Comparison of ENCODE assay signal across 13 cellular contexts in the genomic region with DNA sequence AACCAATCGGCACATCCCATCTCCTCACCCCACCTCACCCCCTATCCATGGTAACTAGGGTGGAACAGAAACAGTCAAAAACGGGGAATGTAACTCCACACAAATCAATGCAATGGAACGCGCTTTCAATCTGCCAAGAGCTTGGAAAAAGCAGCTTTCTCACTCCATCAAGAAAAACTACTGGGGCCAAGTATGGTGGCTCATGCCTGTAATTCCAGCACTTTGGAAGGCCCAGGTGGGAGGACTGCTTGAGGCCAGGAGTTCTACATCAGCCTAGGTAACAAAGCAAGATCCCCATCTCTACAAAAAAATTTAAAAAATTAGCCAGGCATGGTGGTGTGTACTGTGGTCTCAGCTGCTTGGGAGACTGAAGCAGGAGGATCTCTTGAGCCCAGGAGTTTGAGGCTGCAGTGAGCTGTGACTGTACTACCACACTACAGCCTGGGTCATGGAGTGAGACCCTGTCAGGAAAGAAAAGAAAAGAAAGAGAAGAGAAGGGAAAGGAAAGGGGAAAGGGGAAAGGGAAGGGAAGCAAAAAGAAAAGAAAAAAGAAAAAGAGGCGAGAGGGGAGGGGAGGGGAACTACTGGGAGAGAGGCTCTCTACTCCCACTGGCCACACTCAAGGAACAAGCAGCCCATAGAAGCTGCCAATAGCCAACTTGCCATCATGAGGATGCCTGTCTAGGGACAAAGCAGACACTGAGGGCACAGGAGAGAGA. TPM values are rescaled to one million over a fixed set of nuclear protein-coding genes. Genes with fewer than 3 reads are reported as not detected.
DNase-seq lines count a peak whose midpoint lies in the region; ATAC-seq, FAIRE-seq and TF ChIP-seq lines count a peak whose summit lies in the region.
"Had no signal": no experiment of that assay in that cellular context is flagged by ENCODE, and none has a peak within 500 bp of the region (broad histone marks: within the 10 kb centered on the region; RNA-seq: fewer than 3 reads in every experiment).

No MANE protein-coding gene starts in this region.

- H4K20me1 ChIP-seq in GM12878 (ENCODE audit: control insufficient read depth, insufficient read depth): no peaks in the 10 kb centered on the region; the same call in none of the 2 replicates

- in situ Hi-C loops in GM12878 (cut with MboI): loop anchor here (10.0 kb wide), 1 partner anchor 249 kb away; no protein-coding TSS in a partner anchor

- H3K27ac Mint-ChIP-seq in CD14-positive monocyte (peak overlapping the region; percentile 58 to 82 (median 73)), osteocyte (ENCODE audit: unreplicated experiment) (peak overlapping the region; percentile 96)

- H3K27ac ChIP-seq in HEK293 (ENCODE audit: extremely low read depth, low read depth, low read length) (no peak overlapping the region), GM12878 (ENCODE audit: control insufficient read depth, insufficient read depth) (peak overlapping the region; percentile 74)

- no peak overlapping the region for H3K4me3 Mint-ChIP-seq in CD14-positive monocyte
- no peak overlapping the region for H3K4me3 Mint-ChIP-seq in osteocyte (ENCODE audit: unreplicated experiment)

- DNase-seq in CD14-positive monocyte (ENCODE audit: low spot score) (no peak), GM12878 (ENCODE audit: low read depth, low spot score) (no peak), osteocyte (ENCODE audit: extremely low spot score, unreplicated experiment) (no peak), dermis blood vessel endothelial cell (no peak), NCI-H1417 (lab: John Stamatoyannopoulos, UW) (no peak), NCI-H69 (lab: John Stamatoyannopoulos, UW) (no peak)
- DNase-seq: brain microvascular endothelial cell, kidney, NCI-H2227 treated with DMSO at 0.1 percent for 48 hours had no signal

- BruUV-seq in GM12878 (replicated peaks; lab: Mats Ljungman, UMichigan): no TSS peak

- no peak for TF ChIP-seq POLR2A in GM12878 (IDR thresholded peaks at IDR 0.05; ENCODE audit: low read depth, low read length)

- no peak for FAIRE-seq in GM12878 (lab: Jason Lieb, UNC)
- FAIRE-seq: G401.6, kidney had no signal

- ATAC-seq in GM12878 (no peak), HG03565 (IDR thresholded peaks at IDR 0.05; ENCODE audit: unreplicated experiment) (no peak)

- H3K4me2 ChIP-seq in GM12878 (ENCODE audit: control insufficient read depth, insufficient read depth): peak overlapping the region; percentile 81

- RAD21 ChIA-PET in GM12878 (lab: Charles Lee; ENCODE audit: unreplicated experiment): interaction anchor here (0.6 to 2.4 kb wide), 8 partner anchors 34 to 72 kb away, joined by 3 to 16 read pairs (median 4); partner anchors contain the start of gene ARHGAP17

- no peak overlapping the region for H2AFZ ChIP-seq in GM12878 (ENCODE audit: control insufficient read depth, low read depth, low read length)

- WGBS in GM12878 (ENCODE audit: insufficient coverage, insufficient replicate concordance, low lambda C conversion rate, missing lambda C conversion rate): 95% methylated on average over 5 of the region's 5 CpGs

- H3K9me3 Mint-ChIP-seq in CD14-positive monocyte (no peaks in the 10 kb centered on the region), osteocyte (ENCODE audit: unreplicated experiment) (no peaks in the 10 kb centered on the region)

- H3K4me3 ChIP-seq in HEK293 (ENCODE audit: low read depth, low read length): no peak overlapping the region
- H3K4me3 ChIP-seq in GM12878: peak overlapping the region; percentile 22; the same call in 1 of the 2 replicates
- H3K4me3 ChIP-seq: SK-N-MC had no signal

- TF ChIP-seq RAD21 in GM12878 (IDR thresholded peaks at IDR 0.05; ENCODE audit: insufficient read depth, low read depth, low read length): no peak

- TF ChIP-seq EP300 in GM12878 (IDR thresholded peaks at IDR 0.05; ENCODE audit: borderline replicate concordance in 1 of 2, control insufficient read depth in 1 of 2, low read depth in 2 of 2, low read length in 2 of 2): no peak

- peaks cover 0 to 48% of the 10 kb centered on the region in 2 experiments; a peak in 2 of 3 replicates for H3K36me3 ChIP-seq in HEK293 (ENCODE audit: control insufficient read depth in 2 of 2, insufficient read depth in 1 of 2, low read length in 2 of 2)
- peaks cover 34 to 55% of the 10 kb centered on the region in 2 experiments for H3K36me3 ChIP-seq in GM12878 (ENCODE audit: control insufficient read depth in 2 of 2, insufficient read depth in 2 of 2, low read length in 1 of 2)

- SMC1A ChIA-PET in GM12878 (lab: Charles Lee; ENCODE audit: uncharacterized antibody, unreplicated experiment): interaction anchor here (0.6 to 3.5 kb wide), 24 partner anchors 10 to 249 kb away, joined by 3 to 22 read pairs (median 5); partner anchors contain the start of genes ARHGAP17 and LCMT1

- TF ChIP-seq CTCF in CD14-positive monocyte (IDR thresholded peaks at IDR 0.05): no peak
- no peak for TF ChIP-seq CTCF in HEK293 (tag by site-specific recombination; IDR thresholded peaks at IDR 0.05)
- TF ChIP-seq CTCF in GM12878 (IDR thresholded peaks at IDR 0.05 in 2 of 3, conservative IDR thresholded peaks at IDR 0.05 in 1 of 3; ENCODE audit: control insufficient read depth in 2 of 3, extremely low read depth in 1 of 3, insufficient read depth in 1 of 3, low read depth in 3 of 3, low read length in 3 of 3): no peak
- no peak for TF ChIP-seq CTCF in osteocyte (IDR thresholded peaks at IDR 0.05)

- peaks cover 90% of the 10 kb centered on the region for H3K79me2 ChIP-seq in GM12878 (ENCODE audit: control insufficient read depth, insufficient read depth, low read length)

- H3K27me3 ChIP-seq in GM12878 (replicated peaks in 1 of 2; ENCODE audit: control insufficient read depth in 2 of 2, insufficient read depth in 2 of 2, low read length in 1 of 2): no peaks in the 10 kb centered on the region
- H3K27me3 ChIP-seq: brain microvascular endothelial cell had no signal

- intact Hi-C loops in CD14-positive monocyte (cut with micrococcal nuclease): no loop called here
- intact Hi-C loops in GM12878 (cut with micrococcal nuclease; ENCODE audit: unreplicated experiment): loop anchor here (5.0 kb wide), 1 partner anchor 66 kb away; no protein-coding TSS in a partner anchor

- H3K4me1 Mint-ChIP-seq in CD14-positive monocyte (peaks cover 33% of the 10 kb centered on the region), osteocyte (ENCODE audit: unreplicated experiment) (peaks cover 60% of the 10 kb centered on the region)

- CTCF ChIA-PET in HEK293 (lab: Yijun Ruan, JAX): interaction anchor here (0.6 kb wide), 1 partner anchor 194 kb away, joined by 3 read pairs; no protein-coding TSS in a partner anchor
- CTCF ChIA-PET in GM12878 (lab: Yijun Ruan, JAX): interaction anchor here (0.6 to 1.8 kb wide), 6 partner anchors 11 to 250 kb away, joined by 3 to 5 read pairs (median 4); no protein-coding TSS in a partner anchor

- POLR2A ChIA-PET in HEK293 (lab: Yijun Ruan, JAX): no interaction called here
- POLR2A ChIA-PET in GM12878 (lab: Charles Lee): interaction anchor here (0.7 to 2.1 kb wide), 11 partner anchors 13 to 433 kb away, joined by 3 to 10 read pairs (median 4); partner anchors contain the start of gene ARHGAP17

- no peaks in the 10 kb centered on the region for H3K27me3 Mint-ChIP-seq in CD14-positive monocyte (ENCODE audit: low read depth in 3 of 3)
- no peaks in the 10 kb centered on the region for H3K27me3 Mint-ChIP-seq in osteocyte (ENCODE audit: unreplicated experiment)

- H3K9me3 ChIP-seq in HEK293 (ENCODE audit: control insufficient read depth, insufficient read depth, low read depth, low read length) (no peaks in the 10 kb centered on the region), GM12878 (replicated peaks; ENCODE audit: control insufficient read depth, insufficient read depth, low read length) (no peaks in the 10 kb centered on the region)

- H3K9ac ChIP-seq in GM12878 (ENCODE audit: control insufficient read depth, insufficient read depth, low read length): no peak overlapping the region; the same call in 1 of the 2 replicates

- H3K4me1 ChIP-seq in HEK293 (ENCODE audit: control insufficient read depth, insufficient read depth, low read length) (0 out of 2 replicates have a peak, but pooled peaks cover 6% of the 10 kb centered on the region), GM12878 (ENCODE audit: control insufficient read depth, insufficient read depth, low read length) (peaks cover 83% of the 10 kb centered on the region)

- H3K36me3 Mint-ChIP-seq in CD14-positive monocyte: peaks cover 64 to 71% of the 10 kb centered on the region in 2 donors
- H3K36me3 Mint-ChIP-seq in osteocyte (ENCODE audit: unreplicated experiment): peaks cover 40% of the 10 kb centered on the region

TF ChIP-seq in HEK293, 187 proteins besides CTCF, POLR2A, EP300 and RAD21 (continues in another document):
- TF ChIP-seq ZBTB1 (tag by site-specific recombination; IDR thresholded peaks at IDR 0.05) (no peak), PRDM1 (tag by site-specific recombination; IDR thresholded peaks at IDR 0.05) (peak; percentile 96), GLI4 (tag by site-specific recombination; IDR thresholded peaks at IDR 0.05) (no peak), SP7 (tag by site-specific recombination; IDR thresholded peaks at IDR 0.05) (no peak)

TF ChIP-seq in GM12878, 131 proteins besides CTCF, POLR2A, EP300 and RAD21 (continues in another document):
- TF ChIP-seq SPI1 (IDR thresholded peaks at IDR 0.05; ENCODE audit: borderline replicate concordance, insufficient read depth, low read depth, low read length) (no peak), MEF2A (IDR thresholded peaks at IDR 0.05; ENCODE audit: insufficient read depth, low read depth, low read length) (no peak), SMC3 (IDR thresholded peaks at IDR 0.05; ENCODE audit: borderline replicate concordance, low read length) (no peak)

RNA-seq across cellular contexts. Expression of gene ARHGAP17, which starts 38.9 kb away (rescaled TPM):
- 10 to 100 TPM; 26.5 to 38.4 TPM for polyA plus RNA-seq in CD14-positive monocyte
- 627 and 659 TPM in 2 replicates for total RNA-seq in GM12878 (2013; cell fraction: nucleolus; rRNA removed)
- total RNA-seq in GM12878 (2014; rRNA removed): 47.7 and 55.1 TPM in 2 replicates
- total RNA-seq in GM12878 (2014; rRNA removed; fragmentation: Illumina TruSeq; extraction: Trizol): 45.4 and 48.3 TPM in 2 replicates
- 181 and 199 TPM in 2 replicates for total RNA-seq in GM12878 (2021)
- polyA plus RNA-seq in GM12878 (2011; ENCODE audit: low read depth): 127 TPM
- 71.1 and 75.0 TPM in 2 replicates for polyA plus RNA-seq in GM12878 (2011; rRNA removed)
- polyA plus RNA-seq in GM12878 (2011; cell fraction: cytosol; rRNA removed): 82.6 and 128 TPM in 2 replicates
- 239 and 261 TPM in 2 replicates for polyA plus RNA-seq in GM12878 (2011; cell fraction: nucleus; rRNA removed)
- polyA plus RNA-seq in GM12878 (2012): 118 and 141 TPM in 2 replicates
- 150 and 173 TPM in 2 replicates for polyA plus RNA-seq in GM12878 (2014; fragmentation: Illumina TruSeq; extraction: Trizol)
- polyA plus RNA-seq in GM12878 (2014; fragmentation: Nextera tagmentation; extraction: Ambion mirVana): 10 to 100 TPM; 31.4 to 49.9 TPM
- 63.7 and 73.8 TPM in 2 replicates for polyA plus RNA-seq in GM12878 (2014; rRNA removed)
- 100 to 1,000 TPM; 118 to 123 TPM for polyA plus RNA-seq in GM12878 (2016; fragmentation: Nextera tagmentation; extraction: Ambion mirVana)
- polyA minus RNA-seq in GM12878 (2011; rRNA and poly(A)+ RNA removed): 174 and 187 TPM in 2 replicates
- polyA minus RNA-seq in GM12878 (2011; cell fraction: cytosol; rRNA and poly(A)+ RNA removed): 84.1 and 85.0 TPM in 2 replicates
- polyA minus RNA-seq in GM12878 (2011; cell fraction: nucleus; rRNA and poly(A)+ RNA removed): 138 and 190 TPM in 2 replicates
- total RNA-seq in osteocyte: 93.4 and 97.3 TPM in 2 replicates
- 59.9 and 81.3 TPM in 2 replicates for total RNA-seq in dermis blood vessel endothelial cell
